Comparison of ENCODE assay signal across 1 cellular context in the genomic region with DNA sequence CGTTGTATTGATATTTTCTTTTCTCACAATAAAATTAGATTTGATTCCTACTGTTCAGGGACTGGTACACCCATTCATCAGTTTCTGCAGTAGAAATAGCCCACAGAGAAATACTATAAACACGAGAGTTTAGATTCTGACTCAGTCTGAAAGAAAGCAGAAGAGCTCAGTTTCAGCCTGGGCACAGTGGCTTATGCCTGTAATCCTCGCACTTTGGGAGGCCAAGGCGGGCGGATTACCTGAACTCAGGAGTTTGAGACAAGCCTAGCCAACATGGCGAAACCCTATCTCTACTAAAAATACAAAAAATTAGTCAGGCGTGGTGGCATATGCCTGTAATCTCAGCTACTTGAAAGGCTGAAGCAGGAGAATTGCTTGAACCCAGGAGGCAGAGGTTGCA.
TF ChIP-seq lines count a peak whose summit lies in the region.

No MANE protein-coding gene starts in this region.

TF ChIP-seq in GM12878, 131 proteins besides CTCF, POLR2A, EP300 and RAD21 (continued from another document):
- no peak for TF ChIP-seq MLLT1 (IDR thresholded peaks at IDR 0.05)
- no peak for TF ChIP-seq CBFB (IDR thresholded peaks at IDR 0.05; ENCODE audit: low read depth)
- TF ChIP-seq RAD51 (IDR thresholded peaks at IDR 0.05): no peak
- no peak for TF ChIP-seq FOXM1 (IDR thresholded peaks at IDR 0.05; ENCODE audit: low read depth, low read length)
- TF ChIP-seq PML (IDR thresholded peaks at IDR 0.05; ENCODE audit: low read length): no peak
- TF ChIP-seq TCF12 (IDR thresholded peaks at IDR 0.05; ENCODE audit: low read depth, low read length): no peak
- TF ChIP-seq CHD4 (IDR thresholded peaks at IDR 0.05): no peak
- TF ChIP-seq PAX8 (IDR thresholded peaks at IDR 0.05): no peak
- TF ChIP-seq, protein P1, sequence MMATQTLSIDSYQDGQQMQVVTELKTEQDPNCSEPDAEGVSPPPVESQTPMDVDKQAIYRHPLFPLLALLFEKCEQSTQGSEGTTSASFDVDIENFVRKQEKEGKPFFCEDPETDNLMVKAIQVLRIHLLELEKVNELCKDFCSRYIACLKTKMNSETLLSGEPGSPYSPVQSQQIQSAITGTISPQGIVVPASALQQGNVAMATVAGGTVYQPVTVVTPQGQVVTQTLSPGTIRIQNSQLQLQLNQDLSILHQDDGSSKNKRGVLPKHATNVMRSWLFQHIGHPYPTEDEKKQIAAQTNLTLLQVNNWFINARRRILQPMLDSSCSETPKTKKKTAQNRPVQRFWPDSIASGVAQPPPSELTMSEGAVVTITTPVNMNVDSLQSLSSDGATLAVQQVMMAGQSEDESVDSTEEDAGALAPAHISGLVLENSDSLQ (IDR thresholded peaks at IDR 0.05): no peak
- TF ChIP-seq, protein P2, sequence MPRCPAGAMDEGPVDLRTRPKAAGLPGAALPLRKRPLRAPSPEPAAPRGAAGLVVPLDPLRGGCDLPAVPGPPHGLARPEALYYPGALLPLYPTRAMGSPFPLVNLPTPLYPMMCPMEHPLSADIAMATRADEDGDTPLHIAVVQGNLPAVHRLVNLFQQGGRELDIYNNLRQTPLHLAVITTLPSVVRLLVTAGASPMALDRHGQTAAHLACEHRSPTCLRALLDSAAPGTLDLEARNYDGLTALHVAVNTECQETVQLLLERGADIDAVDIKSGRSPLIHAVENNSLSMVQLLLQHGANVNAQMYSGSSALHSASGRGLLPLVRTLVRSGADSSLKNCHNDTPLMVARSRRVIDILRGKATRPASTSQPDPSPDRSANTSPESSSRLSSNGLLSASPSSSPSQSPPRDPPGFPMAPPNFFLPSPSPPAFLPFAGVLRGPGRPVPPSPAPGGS (IDR thresholded peaks at IDR 0.05; ENCODE audit: borderline replicate concordance, insufficient read depth, low read depth, low read length, poor library complexity, severe bottlenecking): no peak
- no peak for TF ChIP-seq TCF7 (IDR thresholded peaks at IDR 0.05; ENCODE audit: borderline replicate concordance)
- TF ChIP-seq NRF1 (conservative IDR thresholded peaks at IDR 0.05; ENCODE audit: low read depth, low read length): no peak
